ENCODE assay signal across 8 cellular contexts in the genomic region with DNA sequence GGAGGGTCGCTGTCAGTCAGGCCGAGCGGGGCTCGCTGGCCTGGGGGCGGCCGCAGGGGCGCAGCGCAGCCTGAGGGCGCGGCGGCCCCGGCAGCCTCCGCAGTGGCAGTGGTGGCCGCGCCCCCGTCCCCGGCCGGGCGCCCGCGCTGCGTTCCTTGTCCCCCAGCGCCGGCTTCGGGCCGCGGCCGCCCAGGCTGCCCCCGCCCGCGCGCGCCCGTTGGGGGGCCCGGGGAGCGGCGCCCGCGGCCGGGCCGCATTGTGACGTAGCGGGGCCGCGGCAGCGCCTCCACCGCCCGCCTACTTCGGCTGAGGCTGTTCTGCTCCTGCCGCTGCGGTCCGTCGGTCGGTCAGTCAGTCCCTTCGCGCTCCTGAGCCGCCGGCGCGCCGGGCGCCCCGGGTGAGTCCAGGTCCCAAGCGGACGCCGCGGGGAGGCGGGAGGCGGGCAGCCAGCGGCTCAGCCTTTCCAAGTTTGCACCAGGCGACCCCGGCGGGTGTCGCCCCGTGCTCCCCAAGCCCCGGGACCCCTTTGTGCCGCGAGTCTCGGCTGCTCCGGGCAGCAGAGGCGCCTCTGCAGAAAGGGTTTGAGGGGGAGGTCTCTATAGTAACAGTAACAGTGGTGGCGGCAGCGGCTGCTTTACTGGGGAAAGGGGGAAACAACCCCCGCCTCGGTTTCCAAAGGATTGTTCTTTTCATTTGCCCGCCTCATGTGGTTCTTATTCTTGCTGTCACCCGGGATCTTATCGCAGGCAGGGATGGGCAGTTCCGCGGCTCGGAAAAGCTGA. TPM values are rescaled to one million over a fixed set of nuclear protein-coding genes. Genes with fewer than 3 reads are reported as not detected.
DNase-seq lines count a peak whose midpoint lies in the region; ATAC-seq and TF ChIP-seq lines count a peak whose summit lies in the region.

A gene (plus strand): TSS at position 350 of the 782 bp plus-strand sequence. CDS start 78,898 bp downstream, outside the sequence.

- H3K27me3 Mint-ChIP-seq in stimulated activated memory B cell treated with anti-CD40 and anti-IgM and Interleukin-4, amounts not matched to agents 10 μg/mL and 1 μg/mL and 100 μg/mL, for 72 hours: peaks cover 62% of the 10 kb centered on the region
- H3K27me3 Mint-ChIP-seq in activated naive CD4-positive, alpha-beta T cell treated with anti-CD3 and anti-CD28 coated beads, Interleukin-2, amount 10 ng/mL, durations not matched to agents 7 days and 5 days: peaks cover 36% of the 10 kb centered on the region

- H3K36me3 Mint-ChIP-seq in stimulated activated memory B cell treated with anti-CD40 and anti-IgM and Interleukin-4, amounts not matched to agents 10 μg/mL and 1 μg/mL and 100 μg/mL, for 72 hours: no peaks in the 10 kb centered on the region
- peaks cover 2% of the 10 kb centered on the region for H3K36me3 Mint-ChIP-seq in activated naive CD4-positive, alpha-beta T cell treated with anti-CD3 and anti-CD28 coated beads, Interleukin-2, amount 10 ng/mL, durations not matched to agents 7 days and 5 days

- H3K27ac Mint-ChIP-seq in stimulated activated memory B cell treated with anti-CD40 and anti-IgM and Interleukin-4, amounts not matched to agents 10 μg/mL and 1 μg/mL and 100 μg/mL, for 72 hours: no peak within 1 kb of the TSS
- H3K27ac Mint-ChIP-seq in activated naive CD4-positive, alpha-beta T cell treated with anti-CD3 and anti-CD28 coated beads, Interleukin-2, amount 10 ng/mL, durations not matched to agents 7 days and 5 days: no peak within 1 kb of the TSS

- H3K36me3 ChIP-seq in kidney epithelial cell (ENCODE audit: control insufficient read depth, insufficient read depth, low read length): no peaks in the 10 kb centered on the region

- no peak for TF ChIP-seq CTCF in kidney epithelial cell (IDR thresholded peaks at IDR 0.05; ENCODE audit: insufficient read depth, low read length, poor library complexity, severe bottlenecking)

- peaks cover 15% of the 10 kb centered on the region for H3K4me1 Mint-ChIP-seq in stimulated activated memory B cell treated with anti-CD40 and anti-IgM and Interleukin-4, amounts not matched to agents 10 μg/mL and 1 μg/mL and 100 μg/mL, for 72 hours
- H3K4me1 Mint-ChIP-seq in activated naive CD4-positive, alpha-beta T cell treated with anti-CD3 and anti-CD28 coated beads, Interleukin-2, amount 10 ng/mL, durations not matched to agents 7 days and 5 days: peaks cover 5% of the 10 kb centered on the region

- CTCF ChIA-PET in activated naive CD4-positive, alpha-beta T cell treated with anti-CD3 and anti-CD28 coated beads, Interleukin-2, amount 10 ng/mL, durations not matched to agents 7 days and 5 days (lab: Charles Lee): no interaction called here

- no peaks in the 10 kb centered on the region for H3K9me3 Mint-ChIP-seq in stimulated activated memory B cell treated with anti-CD40 and anti-IgM and Interleukin-4, amounts not matched to agents 10 μg/mL and 1 μg/mL and 100 μg/mL, for 72 hours
- H3K9me3 Mint-ChIP-seq in activated naive CD4-positive, alpha-beta T cell treated with anti-CD3 and anti-CD28 coated beads, Interleukin-2, amount 10 ng/mL, durations not matched to agents 7 days and 5 days: no peaks in the 10 kb centered on the region

- peak within 1 kb of the TSS; percentile 68 for H3K4me3 Mint-ChIP-seq in stimulated activated memory B cell treated with anti-CD40 and anti-IgM and Interleukin-4, amounts not matched to agents 10 μg/mL and 1 μg/mL and 100 μg/mL, for 72 hours
- no peak within 1 kb of the TSS for H3K4me3 Mint-ChIP-seq in activated naive CD4-positive, alpha-beta T cell treated with anti-CD3 and anti-CD28 coated beads, Interleukin-2, amount 10 ng/mL, durations not matched to agents 7 days and 5 days

- no peaks in the 10 kb centered on the region for H3K27me3 ChIP-seq in kidney epithelial cell (ENCODE audit: control insufficient read depth, insufficient read depth, low read length)

- peak; percentile 59 for ATAC-seq in GM21367 (IDR thresholded peaks at IDR 0.05; ENCODE audit: unreplicated experiment)
- peak; percentile 32 for ATAC-seq in stimulated activated memory B cell treated with anti-CD40 and anti-IgM and Interleukin-4, amounts not matched to agents 10 μg/mL and 1 μg/mL and 100 μg/mL, for 72 hours

- DNase-seq in COLO668 (lab: John Stamatoyannopoulos, UW; ENCODE audit: unreplicated experiment) (peak; percentile 69), NCI-H2227 (lab: John Stamatoyannopoulos, UW; ENCODE audit: unreplicated experiment) (peak; percentile 45), cerebellar cortex (ENCODE audit: low spot score) (peak; percentile 40), kidney epithelial cell (ENCODE audit: low read depth) (no peak)
- no peak for DNase-seq in activated naive CD4-positive, alpha-beta T cell treated with anti-CD3 and anti-CD28 coated beads, Interleukin-2, amount 10 ng/mL, durations not matched to agents 7 days and 5 days
- DNase-seq in central memory CD4-positive, alpha-beta T cell: no peak

- peak within 1 kb of the TSS; percentile 68 for H3K4me3 ChIP-seq in kidney epithelial cell (ENCODE audit: low read depth, low read length)

RNA-seq across cellular contexts. Expression of the gene that starts here (rescaled TPM):
- total RNA-seq in kidney epithelial cell: 3.0 and 3.1 TPM in 2 replicates

Comparison
In these comparisons a context has a peak if more than half of its experiments do, and no peak if none do; other contexts are left out.
1. DNase-seq: peak in COLO668 (single experiment), NCI-H2227 (single experiment) and cerebellar cortex (single experiment); none in kidney epithelial cell (single experiment), activated naive CD4-positive, alpha-beta T cell treated with anti-CD3 and anti-CD28 coated beads, Interleukin-2, amount 10 ng/mL, durations not matched to agents 7 days and 5 days (single experiment) and central memory CD4-positive, alpha-beta T cell (single experiment).